ENCODE assay signal across 5 cellular contexts in the genomic region with DNA sequence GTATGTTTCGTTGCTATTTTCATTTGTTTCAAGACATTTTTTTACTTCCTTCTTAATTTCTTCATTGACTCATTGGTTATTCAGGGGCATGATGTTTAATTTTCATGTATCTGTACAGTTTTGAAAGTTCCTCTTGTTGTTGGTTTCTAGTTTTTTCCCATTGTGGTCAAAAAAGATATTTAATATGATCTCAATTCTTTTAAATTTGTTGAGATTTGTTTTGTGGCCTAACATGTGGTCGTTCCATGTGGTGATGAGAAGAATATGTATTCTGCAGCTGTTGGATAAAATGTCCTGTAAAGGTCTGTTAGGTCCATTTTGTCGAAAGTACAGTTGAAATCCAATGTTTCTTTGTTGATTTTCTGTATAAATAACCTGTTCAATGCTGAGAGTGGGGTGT.
"Had no signal": no experiment of that assay in that cellular context is flagged by ENCODE, and none has a peak within 500 bp of the region (broad histone marks: within the 10 kb centered on the region; RNA-seq: fewer than 3 reads in every experiment).

No MANE protein-coding gene starts in this region.

- DNase-seq: H9, HCEC 1CT, IMR-90, KG1 had no signal

- H3K4me1 Mint-ChIP-seq: GM23338, H9 had no signal

- H3K4me3 Mint-ChIP-seq: GM23338, H9 had no signal

- H3K9me3 Mint-ChIP-seq: GM23338 had no signal

- H3K27ac Mint-ChIP-seq: GM23338, H9 had no signal
